In genomic region chr1:19449454-19450228, GRCh38 we compare ENCODE assay signal across 8 cellular contexts. TPM values are rescaled to one million over a fixed set of nuclear protein-coding genes. Genes with fewer than 3 reads are reported as not detected.
A peak's percentile ranks its signal among the peaks of the same experiment; 100 is the strongest.
DNase-seq lines count a peak whose midpoint lies in the region; ATAC-seq and TF ChIP-seq lines count a peak whose summit lies in the region.

No MANE protein-coding gene starts in this region.

- H3K9me3 Mint-ChIP-seq in stimulated activated naive CD8-positive, alpha-beta T cell treated with anti-CD3 and anti-CD28 coated beads, Interleukin-15, Interleukin-2, amounts not matched to agents 100 ng/mL and 50 ng/mL, for 24 hours = no peaks in the 10 kb centered on the region
- no peaks in the 10 kb centered on the region for H3K9me3 Mint-ChIP-seq in endodermal cell
- H3K9me3 Mint-ChIP-seq in osteocyte (ENCODE audit: unreplicated experiment) = no peaks in the 10 kb centered on the region

- peak overlapping the region; percentile 15 for H3K4me3 Mint-ChIP-seq in stimulated activated naive CD8-positive, alpha-beta T cell treated with anti-CD3 and anti-CD28 coated beads, Interleukin-15, Interleukin-2, amounts not matched to agents 100 ng/mL and 50 ng/mL, for 24 hours
- H3K4me3 Mint-ChIP-seq in endodermal cell (no peak overlapping the region), osteocyte (ENCODE audit: unreplicated experiment) (peak overlapping the region; percentile 64)

- H3K36me3 Mint-ChIP-seq in stimulated activated naive CD8-positive, alpha-beta T cell treated with anti-CD3 and anti-CD28 coated beads, Interleukin-15, Interleukin-2, amounts not matched to agents 100 ng/mL and 50 ng/mL, for 24 hours (ENCODE audit: low read depth) = peaks cover 38% of the 10 kb centered on the region
- H3K36me3 Mint-ChIP-seq in endodermal cell (ENCODE audit: low read depth) = peaks cover 16% of the 10 kb centered on the region
- H3K36me3 Mint-ChIP-seq in osteocyte (ENCODE audit: unreplicated experiment) = peaks cover 6% of the 10 kb centered on the region

- WGBS in endodermal cell (ENCODE audit: insufficient coverage in 1 of 2, insufficient read length in 1 of 2), 2 experiments = 84 to 92% methylated on average over 12 to 13 of the region's 13 CpGs
- no CpG with 5 or more reads among the region's 13 CpGs for WGBS in mesendoderm (ENCODE audit: extremely low coverage, insufficient coverage, low lambda C conversion rate)

- H3K27ac ChIP-seq in endodermal cell (ENCODE audit: low read depth, low read length) (no peak overlapping the region), mesendoderm (ENCODE audit: low read depth, low read length) (no peak overlapping the region)

- H3K36me3 ChIP-seq in endodermal cell (ENCODE audit: control insufficient read depth, insufficient read depth, low read length) (peaks cover 24% of the 10 kb centered on the region), mesendoderm (ENCODE audit: control insufficient read depth, insufficient read depth, low read length) (no peaks in the 10 kb centered on the region)

- H3K9me3 ChIP-seq in endodermal cell (ENCODE audit: control insufficient read depth, low read length) = no peaks in the 10 kb centered on the region

- no peaks in the 10 kb centered on the region for H3K27me3 ChIP-seq in endodermal cell (ENCODE audit: control insufficient read depth, insufficient read depth, low read length, poor library complexity, severe bottlenecking)
- H3K27me3 ChIP-seq in mesendoderm (ENCODE audit: insufficient read depth, low read length, poor library complexity) = no peaks in the 10 kb centered on the region

- ATAC-seq in stimulated activated naive CD8-positive, alpha-beta T cell treated with anti-CD3 and anti-CD28 coated beads, Interleukin-15, Interleukin-2, amounts not matched to agents 100 U/mL and 50 U/mL, for 24 hours = no peak
- no peak for ATAC-seq in GM19324 (IDR thresholded peaks at IDR 0.05; ENCODE audit: low FRiP score, unreplicated experiment)
- ATAC-seq in HG02885 (IDR thresholded peaks at IDR 0.05; ENCODE audit: poor library complexity, unreplicated experiment) = no peak
- no peak for ATAC-seq in GM21423 (IDR thresholded peaks at IDR 0.05; ENCODE audit: unreplicated experiment)

- H3K4me1 Mint-ChIP-seq in stimulated activated naive CD8-positive, alpha-beta T cell treated with anti-CD3 and anti-CD28 coated beads, Interleukin-15, Interleukin-2, amounts not matched to agents 100 ng/mL and 50 ng/mL, for 24 hours (ENCODE audit: low read depth) = peaks cover 97% of the 10 kb centered on the region
- H3K4me1 Mint-ChIP-seq in endodermal cell (peaks cover 56% of the 10 kb centered on the region), osteocyte (ENCODE audit: unreplicated experiment) (peaks cover 96% of the 10 kb centered on the region)

- no peak overlapping the region for H3K4ac ChIP-seq in mesendoderm (ENCODE audit: low read depth, low read length)

- no peak overlapping the region for H4K8ac ChIP-seq in mesendoderm (ENCODE audit: low read depth, low read length)

- H3K23ac ChIP-seq in mesendoderm (ENCODE audit: low read length) = no peak overlapping the region

- peaks cover 34% of the 10 kb centered on the region for H3K79me1 ChIP-seq in mesendoderm (ENCODE audit: low read length)

- H3K4me1 ChIP-seq in endodermal cell (ENCODE audit: control insufficient read depth, insufficient read depth, low read length) (peaks cover 25% of the 10 kb centered on the region), mesendoderm (ENCODE audit: control insufficient read depth, low read depth, low read length) (peaks cover 8% of the 10 kb centered on the region)

- no peak overlapping the region for H2BK120ac ChIP-seq in mesendoderm (ENCODE audit: low read depth, low read length)

- H3K56ac ChIP-seq in mesendoderm (ENCODE audit: low read length) = no peak overlapping the region

- H2AK5ac ChIP-seq in mesendoderm (ENCODE audit: low read length) = no peak overlapping the region

- TF ChIP-seq CTCF in endodermal cell (conservative IDR thresholded peaks at IDR 0.05) = no peak
- TF ChIP-seq CTCF in osteocyte (IDR thresholded peaks at IDR 0.05) = no peak

- no peaks in the 10 kb centered on the region for H3K27me3 Mint-ChIP-seq in stimulated activated naive CD8-positive, alpha-beta T cell treated with anti-CD3 and anti-CD28 coated beads, Interleukin-15, Interleukin-2, amounts not matched to agents 100 ng/mL and 50 ng/mL, for 24 hours
- no peaks in the 10 kb centered on the region for H3K27me3 Mint-ChIP-seq in endodermal cell (ENCODE audit: insufficient read depth)
- H3K27me3 Mint-ChIP-seq in osteocyte (ENCODE audit: unreplicated experiment) = no peaks in the 10 kb centered on the region

- H4K5ac ChIP-seq in mesendoderm (ENCODE audit: low read length) = no peak overlapping the region

- peaks cover 84% of the 10 kb centered on the region for H3K79me2 ChIP-seq in mesendoderm (ENCODE audit: control insufficient read depth, insufficient read depth, low read length)

- no peak overlapping the region for H2BK5ac ChIP-seq in mesendoderm (ENCODE audit: low read length)

- no peak overlapping the region for H3K4me3 ChIP-seq in endodermal cell (ENCODE audit: low read length)
- H3K4me3 ChIP-seq in mesendoderm (ENCODE audit: low read length) = no peak overlapping the region

- no peak for DNase-seq in stimulated activated naive CD8-positive, alpha-beta T cell treated with anti-CD3 and anti-CD28 coated beads, Interleukin-15, Interleukin-2, amounts not matched to agents 100 U/mL and 50 U/mL, for 24 hours
- DNase-seq in endodermal cell = peak; percentile 41
- DNase-seq in osteocyte (ENCODE audit: extremely low spot score, unreplicated experiment) = no peak
- no peak for DNase-seq in mesendoderm

- no peak overlapping the region for H3K4me2 ChIP-seq in mesendoderm (ENCODE audit: low read length)

- H2BK15ac ChIP-seq in mesendoderm (replicated peaks; ENCODE audit: low read depth) = no peak overlapping the region

- no peak overlapping the region for H3K18ac ChIP-seq in mesendoderm (ENCODE audit: low read length)

- H3K9ac ChIP-seq in endodermal cell (ENCODE audit: extremely low read depth, low read length, poor library complexity, severe bottlenecking) = no peak overlapping the region
- H3K9ac ChIP-seq in mesendoderm (ENCODE audit: low read length) = no peak overlapping the region

- H3K27ac Mint-ChIP-seq in stimulated activated naive CD8-positive, alpha-beta T cell treated with anti-CD3 and anti-CD28 coated beads, Interleukin-15, Interleukin-2, amounts not matched to agents 100 ng/mL and 50 ng/mL, for 24 hours = peak overlapping the region; percentile 97
- H3K27ac Mint-ChIP-seq in endodermal cell = peak overlapping the region; percentile 79
- H3K27ac Mint-ChIP-seq in osteocyte (ENCODE audit: unreplicated experiment) = peak overlapping the region; percentile 97

RNA-seq across cellular contexts. Expression of gene CAPZB, which starts 35.7 kb away (rescaled TPM):
- total RNA-seq in endodermal cell (100 to 1,000 TPM; 334 to 362 TPM), osteocyte (403 and 412 TPM in 2 replicates)
- polyA plus RNA-seq in endodermal cell (2013, experiment 1 of 2) = 254 TPM
- 240 TPM for polyA plus RNA-seq in endodermal cell (2013, experiment 2 of 2)
- polyA plus RNA-seq in mesendoderm (2013, experiment 1 of 2) = 289 TPM
- polyA plus RNA-seq in mesendoderm (2013, experiment 2 of 2) = 292 TPM
